Comparison of ENCODE assay signal across 8 cellular contexts in genomic region chr1:179882253-179883039, GRCh38. TPM values are rescaled to one million over a fixed set of nuclear protein-coding genes. Genes with fewer than 3 reads are reported as not detected.
DNase-seq lines count a peak whose midpoint lies in the region; ATAC-seq, FAIRE-seq and TF ChIP-seq lines count a peak whose summit lies in the region.

TOR1AIP1 (plus strand) TSS chr1:179882285; CDS start chr1:179882503, 218 bp downstream.

- peak within 1 kb of the TSS; percentile 99 to 100 (median 99) for H3K27ac ChIP-seq in pancreas
- H3K27ac ChIP-seq in tibial artery, result peak within 1 kb of the TSS; percentile 88 to 100

- H3K36me3 ChIP-seq in pancreas (peaks cover 0 to 11% (median 0%) of the 10 kb centered on the region in 3 donors), tibial artery (peaks cover 22 to 27% (median 27%) of the 10 kb centered on the region in 3 donors)

- H3K4me3 ChIP-seq in pancreas, result peak within 1 kb of the TSS; percentile 61 to 85 (median 76)
- peak within 1 kb of the TSS; percentile 63 to 92 for H3K4me3 ChIP-seq in tibial artery

- intact Hi-C loops in Right ventricle myocardium inferior (cut with DNase I), result loop anchor here (1.0 to 5.0 kb wide), 3 partner anchors 65 to 295 kb away; partner anchors contain the start of gene CEP350
- intact Hi-C loops in pancreas (cut with DNase I), result no loop called here
- intact Hi-C loops in tibial artery (cut with DNase I; ENCODE audit: low total_unique reads), result loop anchor here (5.0 to 10.0 kb wide), 2 partner anchors 70 to 272 kb away; partner anchors contain the start of genes CEP350 and QSOX1

- peak; percentile 39; the same call in 1 of the 2 replicates for TF ChIP-seq CTCF in GM12874 (IDR thresholded peaks at IDR 0.05; ENCODE audit: insufficient read depth, low read depth, low read length)
- peak; percentile 31 to 53 (median 49) for TF ChIP-seq CTCF in pancreas (IDR thresholded peaks at IDR 0.05)
- TF ChIP-seq CTCF in tibial artery (IDR thresholded peaks at IDR 0.05), result peak; percentile 48 to 77

- no peak for FAIRE-seq in pancreas (lab: Jason Lieb, UNC)

- no peaks in the 10 kb centered on the region for H3K27me3 ChIP-seq in pancreas
- H3K27me3 ChIP-seq in tibial artery, result no peaks in the 10 kb centered on the region

- peaks cover 10 to 50% (median 30%) of the 10 kb centered on the region in 3 donors for H3K4me1 ChIP-seq in pancreas
- H3K4me1 ChIP-seq in tibial artery, result peaks cover 0 to 58% (median 43%) of the 10 kb centered on the region in 4 donors

- ATAC-seq in HG02763 (IDR thresholded peaks at IDR 0.05; ENCODE audit: unreplicated experiment) (peak; percentile 77), Right ventricle myocardium inferior (peak; percentile 95), pancreas (peak; percentile 87 to 95 (median 90))

- 0% methylated on average over 72 of the region's 72 CpGs for WGBS in pancreas, 2 donors

- H3K9me3 ChIP-seq in pancreas (no peaks in the 10 kb centered on the region), tibial artery (no peaks in the 10 kb centered on the region)

- DNase-seq in NCI-H1417 (lab: John Stamatoyannopoulos, UW), result peak; percentile 98 to 100 (median 99)
- peak; percentile 74 to 90 for DNase-seq in SW 1271 (lab: John Stamatoyannopoulos, UW)
- DNase-seq in activated naive CD8-positive, alpha-beta T cell treated with anti-CD3 and anti-CD28 coated beads, Interleukin-2, amount 50 U/mL, for 16 hours (ENCODE audit: low read depth, low spot score), result peak; percentile 91
- peak; percentile 99 for DNase-seq in Right ventricle myocardium inferior (ENCODE audit: missing footprints)
- peak; percentile 97 to 98 (median 97) for DNase-seq in pancreas
- peak; percentile 95 to 99 for DNase-seq in tibial artery

RNA-seq across cellular contexts. Expression of gene TOR1AIP1, which starts in this region (rescaled TPM):
- total RNA-seq in Right ventricle myocardium inferior, result 41.9 TPM
- 10 to 100 TPM; 13.7 to 29.9 (median 21.2) TPM for total RNA-seq in pancreas
- polyA plus RNA-seq in pancreas, result 10 to 100 TPM in 1 of 2 donors, 1 to 10 TPM in 1; 8.8 to 18.0 TPM

Comparison
In these comparisons a context has a peak if more than half of its experiments do, and no peak if none do; other contexts are left out.
1. Peak in every context shown above with its lines: DNase-seq, ATAC-seq, H3K4me3 ChIP-seq and H3K27ac ChIP-seq.
2. intact Hi-C loops: an anchor here in Right ventricle myocardium inferior (1.0 to 5.0 kb wide) and tibial artery (5.0 to 10.0 kb wide); none called in pancreas.